In the genomic region with DNA sequence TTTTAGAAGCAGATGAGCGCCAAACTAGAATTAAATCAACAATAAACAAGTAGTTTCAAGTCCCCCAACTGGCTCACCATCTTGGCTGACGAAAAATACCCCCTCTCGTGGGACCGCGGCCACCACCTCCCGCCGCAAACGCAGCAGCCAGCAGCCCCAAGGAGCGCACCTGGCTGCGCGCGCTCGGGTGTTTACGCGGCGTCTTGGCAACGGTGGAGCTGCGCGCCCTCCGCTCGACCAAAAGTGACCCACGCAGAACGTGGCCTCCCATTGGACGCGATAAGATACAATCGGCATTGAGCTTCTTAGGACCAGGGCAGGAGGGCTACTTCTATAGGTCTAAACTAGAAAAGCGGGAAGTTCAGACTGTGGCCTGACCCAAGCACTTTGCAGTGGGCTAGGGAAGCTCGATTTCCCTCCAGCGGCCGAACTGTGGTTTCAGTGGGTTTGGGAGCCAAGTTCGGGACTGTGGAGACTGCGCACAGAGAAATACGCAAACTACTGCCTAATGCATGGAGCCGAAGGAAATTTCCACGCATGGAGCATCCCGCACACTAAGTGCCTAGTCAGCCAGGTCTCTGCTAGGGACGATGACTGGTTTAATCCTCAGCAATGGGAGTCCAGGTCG, we compare ENCODE assay signal across 8 cellular contexts. TPM values are rescaled to one million over a fixed set of nuclear protein-coding genes. Genes with fewer than 3 reads are reported as not detected.
DNase-seq lines count a peak whose midpoint lies in the region; ATAC-seq and TF ChIP-seq lines count a peak whose summit lies in the region.

A gene with protein sequence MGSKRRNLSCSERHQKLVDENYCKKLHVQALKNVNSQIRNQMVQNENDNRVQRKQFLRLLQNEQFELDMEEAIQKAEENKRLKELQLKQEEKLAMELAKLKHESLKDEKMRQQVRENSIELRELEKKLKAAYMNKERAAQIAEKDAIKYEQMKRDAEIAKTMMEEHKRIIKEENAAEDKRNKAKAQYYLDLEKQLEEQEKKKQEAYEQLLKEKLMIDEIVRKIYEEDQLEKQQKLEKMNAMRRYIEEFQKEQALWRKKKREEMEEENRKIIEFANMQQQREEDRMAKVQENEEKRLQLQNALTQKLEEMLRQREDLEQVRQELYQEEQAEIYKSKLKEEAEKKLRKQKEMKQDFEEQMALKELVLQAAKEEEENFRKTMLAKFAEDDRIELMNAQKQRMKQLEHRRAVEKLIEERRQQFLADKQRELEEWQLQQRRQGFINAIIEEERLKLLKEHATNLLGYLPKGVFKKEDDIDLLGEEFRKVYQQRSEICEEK (minus strand): TSS at position 245 of the 628 bp plus-strand sequence. CDS start 165 bp downstream, at position 80.

- TF ChIP-seq POLR2A in GM10847 (IDR thresholded peaks at IDR 0.05; ENCODE audit: extremely low read depth, insufficient read length) (peak; percentile 33), NB4 (IDR thresholded peaks at IDR 0.05; ENCODE audit: extremely low read depth, insufficient read length) (no peak), upper lobe of left lung (IDR thresholded peaks at IDR 0.05) (no peak)

- H3K27me3 ChIP-seq in adipocyte (replicated peaks; ENCODE audit: control insufficient read depth, insufficient read depth, low read length), result no peaks in the 10 kb centered on the region
- H3K27me3 ChIP-seq in parathyroid adenoma (ENCODE audit: control insufficient read depth, insufficient read depth, low read length), result no peaks in the 10 kb centered on the region
- no peaks in the 10 kb centered on the region for H3K27me3 ChIP-seq in upper lobe of left lung

- H3K79me2 ChIP-seq in parathyroid adenoma, result no peaks in the 10 kb centered on the region

- peak within 1 kb of the TSS; percentile 92 for H3K4me2 ChIP-seq in parathyroid adenoma (ENCODE audit: low read length)

- no peaks in the 10 kb centered on the region for H3K9me3 ChIP-seq in adipocyte (ENCODE audit: control insufficient read depth, low read length)
- no peaks in the 10 kb centered on the region for H3K9me3 ChIP-seq in parathyroid adenoma (ENCODE audit: control insufficient read depth, low read length)
- no peaks in the 10 kb centered on the region for H3K9me3 ChIP-seq in upper lobe of left lung

- no peak for TF ChIP-seq EP300 in upper lobe of left lung (IDR thresholded peaks at IDR 0.05)

- 0 to 2% methylated on average over 5 to 38 of the region's 38 CpGs for WGBS in upper lobe of left lung, 2 donors

- no peak for TF ChIP-seq CTCF in NB4 (IDR thresholded peaks at IDR 0.05; ENCODE audit: low read depth, low read length)
- TF ChIP-seq CTCF in parathyroid adenoma (IDR thresholded peaks at IDR 0.05), result no peak
- TF ChIP-seq CTCF in upper lobe of left lung (IDR thresholded peaks at IDR 0.05), result no peak

- peak within 1 kb of the TSS; percentile 80 for H3K9ac ChIP-seq in adipocyte (ENCODE audit: low read length)
- H3K9ac ChIP-seq in parathyroid adenoma, result no peak within 1 kb of the TSS

- no peaks in the 10 kb centered on the region for H3K36me3 ChIP-seq in adipocyte (ENCODE audit: control insufficient read depth, insufficient read depth, low read length, severe bottlenecking)
- H3K36me3 ChIP-seq in parathyroid adenoma (ENCODE audit: control insufficient read depth, insufficient read depth, low read length), result no peaks in the 10 kb centered on the region
- H3K36me3 ChIP-seq in upper lobe of left lung, result no peaks in the 10 kb centered on the region

- no peak within 1 kb of the TSS for H3K27ac ChIP-seq in parathyroid adenoma
- no peak within 1 kb of the TSS for H3K27ac ChIP-seq in upper lobe of left lung

- DNase-seq in NB4 (ENCODE audit: low read depth) (peak; percentile 96), adipocyte (ENCODE audit: low read depth) (peak; percentile 95), cardiac septum (ENCODE audit: low spot score) (peak; percentile 91), upper lobe of left lung (peak; percentile 92 to 94)

- H3K4me1 ChIP-seq in adipocyte (ENCODE audit: control insufficient read depth, insufficient read depth, low read length) (no peaks in the 10 kb centered on the region), parathyroid adenoma (no peaks in the 10 kb centered on the region), upper lobe of left lung (peaks cover 4 to 14% (median 7%) of the 10 kb centered on the region in 4 donors)

- ATAC-seq in HG02571 (IDR thresholded peaks at IDR 0.05; ENCODE audit: unreplicated experiment), result peak; percentile 99
- ATAC-seq in SK-N-SH treated with all-trans-retinoic acid at 6 μM for 48 hours, result peak; percentile 100
- peak; percentile 99 for ATAC-seq in upper lobe of left lung (ENCODE audit: low FRiP score in 2 of 2)

- intact Hi-C loops in cardiac septum (cut with DNase I), result no loop called here

- H2AFZ ChIP-seq in parathyroid adenoma, result peak within 1 kb of the TSS; percentile 81

- H3K4me3 ChIP-seq in NB4 (ENCODE audit: low read depth, low read length), result peak within 1 kb of the TSS; percentile 84
- peak within 1 kb of the TSS; percentile 92 for H3K4me3 ChIP-seq in adipocyte (ENCODE audit: low read length)
- peak within 1 kb of the TSS; percentile 86 for H3K4me3 ChIP-seq in parathyroid adenoma (ENCODE audit: low read depth, low read length)
- H3K4me3 ChIP-seq in upper lobe of left lung, result peak within 1 kb of the TSS; percentile 26 to 70 (median 53)

TF ChIP-seq in SK-N-SH treated with all-trans-retinoic acid at 6 μM for 48 hours, 23 proteins besides CTCF, POLR2A, EP300 and RAD21 (continues in another document):
- TF ChIP-seq OSR1 (CRISPR knock-in tag; IDR thresholded peaks at IDR 0.05) (no peak), SNAI2 (CRISPR knock-in tag; IDR thresholded peaks at IDR 0.05) (no peak), TOX (CRISPR knock-in tag; IDR thresholded peaks at IDR 0.05; ENCODE audit: borderline replicate concordance) (no peak), ZNF8 (CRISPR knock-in tag; IDR thresholded peaks at IDR 0.05) (no peak), BACH2 (CRISPR knock-in tag; IDR thresholded peaks at IDR 0.05; ENCODE audit: borderline replicate concordance) (no peak), PPARA (CRISPR knock-in tag; IDR thresholded peaks at IDR 0.05; ENCODE audit: borderline replicate concordance) (no peak), ZFP30 (CRISPR knock-in tag; IDR thresholded peaks at IDR 0.05) (no peak), ARNTL (CRISPR knock-in tag; IDR thresholded peaks at IDR 0.05; ENCODE audit: borderline replicate concordance, low read depth) (no peak)
- TF ChIP-seq, protein P1, sequence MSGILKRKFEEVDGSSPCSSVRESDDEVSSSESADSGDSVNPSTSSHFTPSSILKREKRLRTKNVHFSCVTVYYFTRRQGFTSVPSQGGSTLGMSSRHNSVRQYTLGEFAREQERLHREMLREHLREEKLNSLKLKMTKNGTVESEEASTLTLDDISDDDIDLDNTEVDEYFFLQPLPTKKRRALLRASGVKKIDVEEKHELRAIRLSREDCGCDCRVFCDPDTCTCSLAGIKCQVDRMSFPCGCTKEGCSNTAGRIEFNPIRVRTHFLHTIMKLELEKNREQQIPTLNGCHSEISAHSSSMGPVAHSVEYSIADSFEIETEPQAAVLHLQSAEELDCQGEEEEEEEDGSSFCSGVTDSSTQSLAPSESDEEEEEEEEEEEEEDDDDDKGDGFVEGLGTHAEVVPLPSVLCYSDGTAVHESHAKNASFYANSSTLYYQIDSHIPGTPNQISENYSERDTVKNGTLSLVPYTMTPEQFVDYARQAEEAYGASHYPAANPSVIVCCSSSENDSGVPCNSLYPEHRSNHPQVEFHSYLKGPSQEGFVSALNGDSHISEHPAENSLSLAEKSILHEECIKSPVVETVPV (CRISPR knock-in tag; IDR thresholded peaks at IDR 0.05), result no peak
- TF ChIP-seq, protein P2, sequence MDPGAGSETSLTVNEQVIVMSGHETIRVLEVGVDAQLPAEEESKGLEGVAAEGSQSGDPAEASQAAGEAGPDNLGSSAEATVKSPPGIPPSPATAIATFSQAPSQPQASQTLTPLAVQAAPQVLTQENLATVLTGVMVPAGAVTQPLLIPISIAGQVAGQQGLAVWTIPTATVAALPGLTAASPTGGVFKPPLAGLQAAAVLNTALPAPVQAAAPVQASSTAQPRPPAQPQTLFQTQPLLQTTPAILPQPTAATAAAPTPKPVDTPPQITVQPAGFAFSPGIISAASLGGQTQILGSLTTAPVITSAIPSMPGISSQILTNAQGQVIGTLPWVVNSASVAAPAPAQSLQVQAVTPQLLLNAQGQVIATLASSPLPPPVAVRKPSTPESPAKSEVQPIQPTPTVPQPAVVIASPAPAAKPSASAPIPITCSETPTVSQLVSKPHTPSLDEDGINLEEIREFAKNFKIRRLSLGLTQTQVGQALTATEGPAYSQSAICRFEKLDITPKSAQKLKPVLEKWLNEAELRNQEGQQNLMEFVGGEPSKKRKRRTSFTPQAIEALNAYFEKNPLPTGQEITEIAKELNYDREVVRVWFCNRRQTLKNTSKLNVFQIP (CRISPR knock-in tag; IDR thresholded peaks at IDR 0.05; ENCODE audit: borderline replicate concordance, low read depth), result no peak
- TF ChIP-seq, protein P3, sequence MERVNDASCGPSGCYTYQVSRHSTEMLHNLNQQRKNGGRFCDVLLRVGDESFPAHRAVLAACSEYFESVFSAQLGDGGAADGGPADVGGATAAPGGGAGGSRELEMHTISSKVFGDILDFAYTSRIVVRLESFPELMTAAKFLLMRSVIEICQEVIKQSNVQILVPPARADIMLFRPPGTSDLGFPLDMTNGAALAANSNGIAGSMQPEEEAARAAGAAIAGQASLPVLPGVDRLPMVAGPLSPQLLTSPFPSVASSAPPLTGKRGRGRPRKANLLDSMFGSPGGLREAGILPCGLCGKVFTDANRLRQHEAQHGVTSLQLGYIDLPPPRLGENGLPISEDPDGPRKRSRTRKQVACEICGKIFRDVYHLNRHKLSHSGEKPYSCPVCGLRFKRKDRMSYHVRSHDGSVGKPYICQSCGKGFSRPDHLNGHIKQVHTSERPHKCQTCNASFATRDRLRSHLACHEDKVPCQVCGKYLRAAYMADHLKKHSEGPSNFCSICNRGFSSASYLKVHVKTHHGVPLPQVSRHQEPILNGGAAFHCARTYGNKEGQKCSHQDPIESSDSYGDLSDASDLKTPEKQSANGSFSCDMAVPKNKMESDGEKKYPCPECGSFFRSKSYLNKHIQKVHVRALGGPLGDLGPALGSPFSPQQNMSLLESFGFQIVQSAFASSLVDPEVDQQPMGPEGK (CRISPR knock-in tag; IDR thresholded peaks at IDR 0.05; ENCODE audit: borderline replicate concordance), result no peak
- TF ChIP-seq, protein P4, sequence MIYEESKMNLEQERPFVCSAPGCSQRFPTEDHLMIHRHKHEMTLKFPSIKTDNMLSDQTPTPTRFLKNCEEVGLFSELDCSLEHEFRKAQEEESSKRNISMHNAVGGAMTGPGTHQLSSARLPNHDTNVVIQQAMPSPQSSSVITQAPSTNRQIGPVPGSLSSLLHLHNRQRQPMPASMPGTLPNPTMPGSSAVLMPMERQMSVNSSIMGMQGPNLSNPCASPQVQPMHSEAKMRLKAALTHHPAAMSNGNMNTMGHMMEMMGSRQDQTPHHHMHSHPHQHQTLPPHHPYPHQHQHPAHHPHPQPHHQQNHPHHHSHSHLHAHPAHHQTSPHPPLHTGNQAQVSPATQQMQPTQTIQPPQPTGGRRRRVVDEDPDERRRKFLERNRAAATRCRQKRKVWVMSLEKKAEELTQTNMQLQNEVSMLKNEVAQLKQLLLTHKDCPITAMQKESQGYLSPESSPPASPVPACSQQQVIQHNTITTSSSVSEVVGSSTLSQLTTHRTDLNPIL (CRISPR knock-in tag; IDR thresholded peaks at IDR 0.05; ENCODE audit: low read depth), result no peak

RNA-seq across cellular contexts. Expression of the gene that starts here (rescaled TPM):
- total RNA-seq in cardiac septum (2.0 TPM), upper lobe of left lung (10 to 100 TPM in 1 of 6 donors, 1 to 10 TPM in 4, under 1 TPM in 1; 0.43 to 15.7 (median 3.0) TPM)
